In genomic region chr7:70810558-70811139, GRCh38 we compare ENCODE assay signal across 19 cellular contexts.
DNase-seq lines count a peak whose midpoint lies in the region; ATAC-seq and TF ChIP-seq lines count a peak whose summit lies in the region.
"Had no signal": no experiment of that assay in that cellular context is flagged by ENCODE, and none has a peak within 500 bp of the region (broad histone marks: within the 10 kb centered on the region; RNA-seq: fewer than 3 reads in every experiment).

No MANE protein-coding gene starts in this region.

- DNase-seq in esophagus muscularis mucosa (ENCODE audit: extremely low spot score) (peak; percentile 37), right lobe of liver (no peak), osteoblast (ENCODE audit: insufficient read length, low spot score, missing footprints) (no peak), MCF 10A (ENCODE audit: unreplicated experiment) (no peak)
- DNase-seq: ACHN; BE2C; CD4-positive, alpha-beta memory T cell; DMS153; DMS79; GDM1; GOT3; H7; HFFc6; IMR-90 had no signal

- H3K4me2 ChIP-seq in KMS-11 (peak overlapping the region; percentile 10; the same call in 1 of the 2 replicates), osteoblast (ENCODE audit: insufficient read depth, low read length) (no peak overlapping the region)

- no peak for TF ChIP-seq POLR2A in esophagus muscularis mucosa (IDR thresholded peaks at IDR 0.05; ENCODE audit: low read depth)
- no peak for TF ChIP-seq POLR2A in right lobe of liver (IDR thresholded peaks at IDR 0.05)

- H3K36me3 Mint-ChIP-seq in MCF 10A (ENCODE audit: insufficient read depth, unreplicated experiment) = no peaks in the 10 kb centered on the region
- H3K36me3 Mint-ChIP-seq: CD14-positive monocyte had no signal

- intact Hi-C loops in esophagus muscularis mucosa (cut with DNase I) (no loop called here), right lobe of liver (cut with DNase I) (no loop called here), MCF 10A (cut with micrococcal nuclease) (no loop called here)

- H3K4me1 ChIP-seq in KMS-11 (ENCODE audit: low read depth, poor library complexity, severe bottlenecking) (peaks cover 12% of the 10 kb centered on the region), esophagus muscularis mucosa (no peaks in the 10 kb centered on the region), right lobe of liver (peaks cover 0 to 13% (median 4%) of the 10 kb centered on the region in 4 donors), osteoblast (ENCODE audit: insufficient read depth, low read length) (no peaks in the 10 kb centered on the region)
- H3K4me1 ChIP-seq: BE2C had no signal

- H3K9me3 Mint-ChIP-seq in MCF 10A (ENCODE audit: unreplicated experiment) = no peaks in the 10 kb centered on the region

- H3K4me3 Mint-ChIP-seq in MCF 10A (ENCODE audit: unreplicated experiment) = no peak overlapping the region
- H3K4me3 Mint-ChIP-seq: CD14-positive monocyte, HFFc6 had no signal

- POLR2A ChIA-PET in MCF 10A (lab: Yijun Ruan, JAX) = no interaction called here

- H3K79me2 ChIP-seq in KMS-11 (ENCODE audit: insufficient read depth, low read depth) (no peaks in the 10 kb centered on the region), osteoblast (ENCODE audit: insufficient read depth, low read length) (no peaks in the 10 kb centered on the region)

- CTCF ChIA-PET in MCF 10A (lab: Yijun Ruan, JAX) = interaction anchor here (0.6 kb wide), 1 partner anchor 37 kb away, joined by 3 read pairs; no protein-coding TSS in a partner anchor

- ATAC-seq in right lobe of liver (peak; percentile 91 to 97 (median 94)), GM21576 (IDR thresholded peaks at IDR 0.05; ENCODE audit: unreplicated experiment) (no peak)
- ATAC-seq: HCT116 had no signal

- H2AFZ ChIP-seq in KMS-11 (ENCODE audit: low read depth) (no peak overlapping the region), osteoblast (ENCODE audit: low read length) (no peak overlapping the region)

- H3K9ac ChIP-seq in KMS-11 = no peak overlapping the region

- no peaks in the 10 kb centered on the region for H3K27me3 Mint-ChIP-seq in MCF 10A (ENCODE audit: insufficient read depth, unreplicated experiment)
- H3K27me3 Mint-ChIP-seq: CD4-positive, alpha-beta memory T cell had no signal

- BruUV-seq in MCF 10A (replicated peaks; lab: Mats Ljungman, UMichigan) = no TSS peak

- no peaks in the 10 kb centered on the region for H3K36me3 ChIP-seq in KMS-11 (ENCODE audit: insufficient read depth)
- no peaks in the 10 kb centered on the region for H3K36me3 ChIP-seq in esophagus muscularis mucosa
- no peaks in the 10 kb centered on the region for H3K36me3 ChIP-seq in right lobe of liver
- H3K36me3 ChIP-seq in osteoblast (ENCODE audit: insufficient read depth, low read length) = no peaks in the 10 kb centered on the region
- H3K36me3 ChIP-seq: BE2C had no signal

- H3K4me3 ChIP-seq in KMS-11 (IDR thresholded peaks at IDR 0.05; ENCODE audit: insufficient read depth, low read depth, low read length) (no peak overlapping the region), esophagus muscularis mucosa (no peak overlapping the region), right lobe of liver (no peak overlapping the region), osteoblast (ENCODE audit: insufficient read depth, low read length) (no peak overlapping the region)

- H4K20me1 ChIP-seq in KMS-11 (ENCODE audit: insufficient read depth) = no peaks in the 10 kb centered on the region
- H4K20me1 ChIP-seq in osteoblast (ENCODE audit: insufficient read depth, low read length) = no peaks in the 10 kb centered on the region

- no peaks in the 10 kb centered on the region for H3K4me1 Mint-ChIP-seq in MCF 10A (ENCODE audit: insufficient read depth, unreplicated experiment)

- no peak for TF ChIP-seq CTCF in KMS-11 (conservative IDR thresholded peaks at IDR 0.05; ENCODE audit: low read depth, low read length)
- TF ChIP-seq CTCF in esophagus muscularis mucosa (IDR thresholded peaks at IDR 0.05) = no peak
- no peak for TF ChIP-seq CTCF in right lobe of liver (IDR thresholded peaks at IDR 0.05)
- no peak for TF ChIP-seq CTCF in osteoblast (IDR thresholded peaks at IDR 0.05; ENCODE audit: extremely low read depth, low read depth, low read length)
- TF ChIP-seq CTCF in MCF 10A (IDR thresholded peaks at IDR 0.05; ENCODE audit: unreplicated experiment) = no peak

- H3K27ac ChIP-seq in KMS-11 (no peak overlapping the region), esophagus muscularis mucosa (replicated peaks in 1 of 4) (no peak overlapping the region), right lobe of liver (peak overlapping the region in 2 of 3 donors; percentile 44 to 65), osteoblast (ENCODE audit: low read depth, low read length) (no peak overlapping the region)
- H3K27ac ChIP-seq: HL-60 had no signal

- WGBS in esophagus muscularis mucosa = 63% methylated on average over 3 of the region's 3 CpGs
- WGBS in right lobe of liver (ENCODE audit: insufficient coverage, low coverage, low lambda C conversion rate, missing lambda C conversion rate) = 31% methylated on average over 3 of the region's 3 CpGs

- TF ChIP-seq EP300 in esophagus muscularis mucosa (IDR thresholded peaks at IDR 0.05) = no peak

- no peaks in the 10 kb centered on the region for H3K9me3 ChIP-seq in esophagus muscularis mucosa
- H3K9me3 ChIP-seq in right lobe of liver = no peaks in the 10 kb centered on the region
- no peaks in the 10 kb centered on the region for H3K9me3 ChIP-seq in osteoblast (ENCODE audit: low read depth, low read length)
- H3K9me3 ChIP-seq: BE2C had no signal

- H3K27ac Mint-ChIP-seq in MCF 10A (ENCODE audit: low read depth, unreplicated experiment) = no peak overlapping the region
- H3K27ac Mint-ChIP-seq: CD14-positive monocyte, HFFc6 had no signal

- no peaks in the 10 kb centered on the region for H3K27me3 ChIP-seq in KMS-11 (ENCODE audit: insufficient read depth, low read depth)
- H3K27me3 ChIP-seq in esophagus muscularis mucosa = peaks cover 0 to 22% (median 0%) of the 10 kb centered on the region in 4 donors
- no peaks in the 10 kb centered on the region for H3K27me3 ChIP-seq in right lobe of liver
- H3K27me3 ChIP-seq in osteoblast (ENCODE audit: insufficient read depth, low read length) = no peaks in the 10 kb centered on the region

Comparison
In these comparisons a context has a peak if more than half of its experiments do, and no peak if none do; other contexts are left out.
1. H3K27ac ChIP-seq: peak in right lobe of liver (2 of 3); none in KMS-11 (single experiment), esophagus muscularis mucosa (0 of 4) and osteoblast (single experiment).